In genomic region chr17:2090210-2090641, GRCh38 we compare ENCODE assay signal across 9 cellular contexts.
DNase-seq lines count a peak whose midpoint lies in the region; ATAC-seq lines count a peak whose summit lies in the region.
"Had no signal": no experiment of that assay in that cellular context is flagged by ENCODE, and none has a peak within 500 bp of the region (broad histone marks: within the 10 kb centered on the region; RNA-seq: fewer than 3 reads in every experiment).

No MANE protein-coding gene starts in this region.

- peaks cover 61% of the 10 kb centered on the region for H3K4me1 Mint-ChIP-seq in T-helper 1 cell treated with Interleukin-12 subunit alpha and Interleukin-12 subunit beta and Interleukin-4 antibody, amounts not matched to agents 30 μg/mL and 1 μg/mL, for 36 hours (ENCODE audit: low read depth)
- peaks cover 66% of the 10 kb centered on the region for H3K4me1 Mint-ChIP-seq in stimulated activated memory B cell treated with anti-CD40 and anti-IgM and Interleukin-4, amounts not matched to agents 10 μg/mL and 1 μg/mL and 100 μg/mL, for 72 hours

- no peaks in the 10 kb centered on the region for H3K9me3 ChIP-seq in iPS-20b (ENCODE audit: insufficient read depth, low read depth, low read length)

- H3K27ac Mint-ChIP-seq in T-helper 1 cell treated with Interleukin-12 subunit alpha and Interleukin-12 subunit beta and Interleukin-4 antibody, amounts not matched to agents 30 μg/mL and 1 μg/mL, for 36 hours: peak overlapping the region; percentile 95
- H3K27ac Mint-ChIP-seq in stimulated activated memory B cell treated with anti-CD40 and anti-IgM and Interleukin-4, amounts not matched to agents 10 μg/mL and 1 μg/mL and 100 μg/mL, for 72 hours: peak overlapping the region; percentile 94

- ATAC-seq in stimulated activated memory B cell treated with anti-CD40 and anti-IgM and Interleukin-4, amounts not matched to agents 10 μg/mL and 1 μg/mL and 100 μg/mL, for 72 hours: peak; percentile 36
- ATAC-seq in HG03097 (IDR thresholded peaks at IDR 0.05; ENCODE audit: low FRiP score, unreplicated experiment) (no peak), HG03045 (IDR thresholded peaks at IDR 0.05; ENCODE audit: unreplicated experiment) (no peak), HG03342 (IDR thresholded peaks at IDR 0.05; ENCODE audit: unreplicated experiment) (no peak)

- H3K9me3 Mint-ChIP-seq in T-helper 1 cell treated with Interleukin-12 subunit alpha and Interleukin-12 subunit beta and Interleukin-4 antibody, amounts not matched to agents 30 μg/mL and 1 μg/mL, for 36 hours: no peaks in the 10 kb centered on the region
- no peaks in the 10 kb centered on the region for H3K9me3 Mint-ChIP-seq in stimulated activated memory B cell treated with anti-CD40 and anti-IgM and Interleukin-4, amounts not matched to agents 10 μg/mL and 1 μg/mL and 100 μg/mL, for 72 hours

- H3K9ac ChIP-seq in iPS-20b (ENCODE audit: low read depth, low read length): peak overlapping the region; percentile 38; the same call in 1 of the 2 replicates

- no peak overlapping the region for H3K4me3 ChIP-seq in iPS-20b (ENCODE audit: low read length)

- H3K27ac ChIP-seq in iPS-20b (ENCODE audit: low read length): no peak overlapping the region

- H3K36me3 Mint-ChIP-seq in T-helper 1 cell treated with Interleukin-12 subunit alpha and Interleukin-12 subunit beta and Interleukin-4 antibody, amounts not matched to agents 30 μg/mL and 1 μg/mL, for 36 hours (ENCODE audit: low read depth): peaks cover 14% of the 10 kb centered on the region
- peaks cover 28% of the 10 kb centered on the region for H3K36me3 Mint-ChIP-seq in stimulated activated memory B cell treated with anti-CD40 and anti-IgM and Interleukin-4, amounts not matched to agents 10 μg/mL and 1 μg/mL and 100 μg/mL, for 72 hours

- peak overlapping the region; percentile 93 for H3K4me3 Mint-ChIP-seq in T-helper 1 cell treated with Interleukin-12 subunit alpha and Interleukin-12 subunit beta and Interleukin-4 antibody, amounts not matched to agents 30 μg/mL and 1 μg/mL, for 36 hours
- peak overlapping the region; percentile 89 for H3K4me3 Mint-ChIP-seq in stimulated activated memory B cell treated with anti-CD40 and anti-IgM and Interleukin-4, amounts not matched to agents 10 μg/mL and 1 μg/mL and 100 μg/mL, for 72 hours

- no peaks in the 10 kb centered on the region for H3K27me3 Mint-ChIP-seq in T-helper 1 cell treated with Interleukin-12 subunit alpha and Interleukin-12 subunit beta and Interleukin-4 antibody, amounts not matched to agents 30 μg/mL and 1 μg/mL, for 36 hours (ENCODE audit: low read depth)
- no peaks in the 10 kb centered on the region for H3K27me3 Mint-ChIP-seq in stimulated activated memory B cell treated with anti-CD40 and anti-IgM and Interleukin-4, amounts not matched to agents 10 μg/mL and 1 μg/mL and 100 μg/mL, for 72 hours

- no peaks in the 10 kb centered on the region for H3K36me3 ChIP-seq in iPS-20b (ENCODE audit: insufficient read depth, low read depth, low read length)

- peaks cover 13% of the 10 kb centered on the region for H3K4me1 ChIP-seq in iPS-20b (ENCODE audit: insufficient read depth, low read length)

- no peak for DNase-seq in T-helper 1 cell
- DNase-seq in activated CD4-positive, alpha-beta T cell treated with anti-CD3 and anti-CD28 coated beads, Interleukin-2, amount 50 U/mL, for 4 hours: peak; percentile 34 to 43
- DNase-seq: NCI-H2107 had no signal

- H3K27me3 ChIP-seq in iPS-20b (ENCODE audit: insufficient read depth, low read length): no peaks in the 10 kb centered on the region

Comparison
In these comparisons a context has a peak if more than half of its experiments do, and no peak if none do; other contexts are left out.
1. DNase-seq: peak in activated CD4-positive, alpha-beta T cell treated with anti-CD3 and anti-CD28 coated beads, Interleukin-2, amount 50 U/mL, for 4 hours (2 of 2); none in T-helper 1 cell (0 of 5).